In the genomic region with DNA sequence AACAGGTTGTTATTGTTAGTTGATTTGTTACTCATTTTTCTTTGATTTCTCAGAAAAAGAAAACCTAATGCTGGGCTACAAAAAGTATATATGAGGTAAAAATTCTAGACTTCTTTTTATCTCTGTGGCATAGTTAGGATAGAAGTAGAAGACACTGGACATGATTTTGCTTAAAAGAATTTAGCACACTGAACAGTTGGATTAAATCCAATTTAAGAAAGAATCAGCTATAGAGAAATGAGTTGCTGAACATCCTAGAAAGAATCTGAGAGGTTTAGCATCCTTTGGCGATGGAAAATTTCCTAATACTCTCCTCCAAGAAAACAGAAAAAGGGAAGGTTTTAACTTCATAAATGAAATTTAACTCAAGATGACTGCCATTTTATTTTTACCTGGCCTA, we compare ENCODE assay signal across 21 cellular contexts.
"Had no signal": no experiment of that assay in that cellular context is flagged by ENCODE, and none has a peak within 500 bp of the region (broad histone marks: within the 10 kb centered on the region; RNA-seq: fewer than 3 reads in every experiment).

No MANE protein-coding gene starts in this region.

- DNase-seq: effector CD4-positive, alpha-beta T cell; endodermal cell; erythroblast; heart left ventricle; hippocampal formation; kidney glomerular epithelial cell; mammary epithelial cell; naive thymus-derived CD4-positive, alpha-beta T cell; nephron progenitor cell; retina; right lobe of liver; stimulated activated CD4-positive, alpha-beta T cell treated with anti-CD3 and anti-CD28 coated beads, Interleukin-2, amount 100 ng/mL, for 24 hours; stimulated activated CD4-positive, alpha-beta T cell treated with anti-CD3 and anti-CD28 coated beads, Interleukin-4, amount 100 ng/mL, for 4 hours; stimulated activated naive B cell treated with anti-CD40 and anti-IgM and Interleukin-4, amounts not matched to agents 10 μg/mL and 1 μg/mL and 100 μg/mL, for 72 hours; stimulated activated naive CD8-positive, alpha-beta T cell treated with anti-CD3 and anti-CD28 coated beads, Interleukin-15, amount 100 ng/mL, for 72 hours; transverse colon had no signal

- H3K27me3 ChIP-seq: heart left ventricle, right lobe of liver, transverse colon had no signal

- H3K36me3 ChIP-seq: heart left ventricle, prostate gland, right lobe of liver, thoracic aorta, transverse colon had no signal

- H3K4me3 ChIP-seq: coronary artery, heart left ventricle, prostate gland, right lobe of liver, skin epidermis, thoracic aorta, transverse colon had no signal

- H3K27ac ChIP-seq: coronary artery, heart left ventricle, parathyroid adenoma, prostate gland, right lobe of liver, skin epidermis, thoracic aorta, transverse colon had no signal

- ATAC-seq: heart left ventricle; naive thymus-derived CD4-positive, alpha-beta T cell; stimulated activated naive B cell treated with anti-CD40 and anti-IgM and Interleukin-4, amounts not matched to agents 10 μg/mL and 1 μg/mL and 100 μg/mL, for 72 hours; stimulated activated naive CD8-positive, alpha-beta T cell treated with anti-CD3 and anti-CD28 coated beads, Interleukin-15, amount 100 ng/mL, for 72 hours had no signal

- H3K9me3 ChIP-seq: heart left ventricle, prostate gland, right lobe of liver, thoracic aorta, transverse colon had no signal

- H2AFZ ChIP-seq: parathyroid adenoma had no signal

- H3K79me2 ChIP-seq: parathyroid adenoma had no signal

- H3K9ac ChIP-seq: parathyroid adenoma had no signal

- H3K4me1 ChIP-seq: parathyroid adenoma, prostate gland, transverse colon had no signal
